21 cellular contexts compared by ENCODE assay signal in the genomic region with DNA sequence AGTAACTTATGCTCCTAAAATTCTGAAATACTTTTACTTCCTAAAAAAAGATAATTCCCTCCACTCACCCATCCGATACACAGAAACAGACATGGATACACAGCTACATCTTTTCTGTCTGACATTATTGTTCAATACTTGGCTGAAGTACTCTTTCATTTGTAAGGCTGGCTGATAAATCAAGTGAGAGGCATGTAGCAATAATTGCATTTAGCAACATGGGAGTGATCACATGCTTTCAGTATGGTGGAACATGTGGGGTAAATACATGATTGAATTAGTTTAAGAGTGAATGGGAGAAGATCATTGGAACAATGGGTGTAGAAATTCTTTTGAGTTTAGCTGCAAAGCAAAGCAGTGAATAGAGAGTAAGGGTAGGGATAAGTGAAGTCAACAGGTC. TPM values are rescaled to one million over a fixed set of nuclear protein-coding genes. Genes with fewer than 3 reads are reported as not detected.
"Had no signal": no experiment of that assay in that cellular context is flagged by ENCODE, and none has a peak within 500 bp of the region (broad histone marks: within the 10 kb centered on the region; RNA-seq: fewer than 3 reads in every experiment).

No MANE protein-coding gene starts in this region.

- DNase-seq: cortex of kidney; dorsolateral prefrontal cortex; effector memory CD4-positive, alpha-beta T cell; immature natural killer cell; left colon; left ventricle myocardium superior; mesenchymal stem cell; midbrain; occipital lobe; pancreas; right cardiac atrium; stimulated activated CD4-positive, alpha-beta T cell treated with anti-CD3 and anti-CD28 coated beads, Interleukin-4, amount 100 ng/mL, for 1 hour; tibial artery had no signal

- ATAC-seq: gastroesophageal sphincter; left colon; left ventricle myocardium superior; natural killer cell treated with Interleukin-12 subunit alpha and Interleukin-12 subunit beta and Interleukin-15 and Interleukin-18, amount 100 ng/mL, for 72 hours; right cardiac atrium; stimulated activated memory B cell treated with anti-CD40 and anti-IgM and Interleukin-4, amounts not matched to agents 10 μg/mL and 1 μg/mL and 100 μg/mL, for 72 hours had no signal

- H3K9ac ChIP-seq: neural progenitor cell had no signal

- H3K36me3 ChIP-seq: esophagus muscularis mucosa, gastroesophageal sphincter, neural progenitor cell, pancreas, tibial artery had no signal

- FAIRE-seq: endometrium, pancreas had no signal

- H3K27ac ChIP-seq: dorsolateral prefrontal cortex, epithelial cell of prostate, esophagus muscularis mucosa, gastroesophageal sphincter, neural progenitor cell, pancreas, tibial artery had no signal

- H3K4me1 ChIP-seq: esophagus muscularis mucosa, gastroesophageal sphincter, neural progenitor cell, tibial artery had no signal

- H3K9me3 ChIP-seq: esophagus muscularis mucosa, gastroesophageal sphincter, pancreas, tibial artery had no signal

- H3K4me3 ChIP-seq: dorsolateral prefrontal cortex, esophagus muscularis mucosa, gastroesophageal sphincter, lung, neural progenitor cell, pancreas, tibial artery had no signal

RNA-seq across cellular contexts. Expression of gene PTPRQ, which starts 25.6 kb away (rescaled TPM):
- total RNA-seq: left colon; natural killer cell treated with Interleukin-12 subunit alpha and Interleukin-12 subunit beta and Interleukin-15 and Interleukin-18, amount 100 ng/mL, for 72 hours had no signal
- polyA plus RNA-seq: immature natural killer cell had no signal
